Comparison of ENCODE assay signal across 40 cellular contexts in the genomic region with DNA sequence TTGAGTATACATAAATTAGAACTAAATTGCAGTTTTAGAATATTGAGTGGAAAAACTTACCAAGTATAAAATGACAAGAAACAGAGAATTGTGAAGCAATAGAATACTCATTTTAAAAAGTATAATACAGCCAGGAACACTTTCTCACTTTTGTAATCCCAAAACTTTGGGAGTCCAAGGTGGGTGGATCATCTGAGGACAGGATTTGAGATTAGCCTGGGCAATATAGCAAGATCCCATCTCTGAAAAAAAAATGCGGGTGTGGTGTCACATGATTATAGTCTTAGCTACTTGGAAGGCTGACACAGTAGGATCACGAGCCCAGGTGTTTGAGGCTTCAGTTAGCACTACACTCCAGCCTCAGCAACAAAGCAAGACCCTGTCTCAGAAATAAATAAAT.
"Had no signal": no experiment of that assay in that cellular context is flagged by ENCODE, and none has a peak within 500 bp of the region (broad histone marks: within the 10 kb centered on the region; RNA-seq: fewer than 3 reads in every experiment).

No MANE protein-coding gene starts in this region.

- H3K9me3 ChIP-seq: adrenal gland, ascending aorta, body of pancreas, breast epithelium had no signal

- H3K4me3 ChIP-seq: adrenal gland, ascending aorta, body of pancreas, breast epithelium, cardiac muscle cell had no signal

- H3K27ac ChIP-seq: adrenal gland, ascending aorta, body of pancreas, brain microvascular endothelial cell, breast epithelium, cardiac muscle cell had no signal

- H3K4me3 Mint-ChIP-seq: activated naive CD4-positive, alpha-beta T cell treated with anti-CD3 and anti-CD28 coated beads for 36 hours; activated naive CD4-positive, alpha-beta T cell treated with anti-CD3 and anti-CD28 coated beads, Interleukin-2, amount 10 ng/mL, durations not matched to agents 7 days and 5 days; activated naive CD4-positive, alpha-beta T cell treated with anti-CD3 and anti-CD28 coated beads, Interleukin-2, amount 50 U/mL, for 24 hours; activated naive CD8-positive, alpha-beta T cell; activated naive CD8-positive, alpha-beta T cell treated with anti-CD3 and anti-CD28 coated beads for 36 hours; activated naive CD8-positive, alpha-beta T cell treated with anti-CD3 and anti-CD28 coated beads, Interleukin-2, amount 10 ng/mL, durations not matched to agents 7 days and 5 days; activated naive CD8-positive, alpha-beta T cell treated with anti-CD3 and anti-CD28 coated beads, Interleukin-2, amount 50 U/mL, for 24 hours; activated T-cell treated with anti-CD3 and anti-CD28 coated beads, Interleukin-2, amount 50 U/mL, for 24 hours; activated T-cell treated with anti-CD3 and anti-CD28 coated beads, Interleukin-2, amount 50 U/mL, for 4 hours; activated T-cell treated with anti-CD3 and anti-CD28 coated beads, Interleukin-2, amount 50 U/mL, for 72 hours; activated T-helper 1 cell treated with anti-CD3 and anti-CD28 coated beads, Interleukin-12 subunit alpha, Interleukin-12 subunit beta, Interleukin-2, Interleukin-4 antibody, amounts not matched to agents 30 ng/mL and 10 ng/mL and 1 ng/mL, durations not matched to agents 14 hours and 24 hours and 36 hours; activated T-helper 17 cell treated with anti-CD3 and anti-CD28 coated beads, Interleukin-2, amount 50 U/mL, for 72 hours; brain; central memory CD8-positive, alpha-beta T cell had no signal

- H3K36me3 Mint-ChIP-seq: activated naive CD4-positive, alpha-beta T cell treated with anti-CD3 and anti-CD28 coated beads, Interleukin-2, amount 10 ng/mL, durations not matched to agents 7 days and 5 days; activated naive CD4-positive, alpha-beta T cell treated with anti-CD3 and anti-CD28 coated beads, Interleukin-2, amount 50 U/mL, for 24 hours; activated naive CD4-positive, alpha-beta T cell treated with anti-CD3 and anti-CD28 coated beads, Interleukin-2, amount 50 U/mL, for 72 hours; activated naive CD8-positive, alpha-beta T cell; activated naive CD8-positive, alpha-beta T cell treated with anti-CD3 and anti-CD28 coated beads for 36 hours; activated naive CD8-positive, alpha-beta T cell treated with anti-CD3 and anti-CD28 coated beads, Interleukin-2, amount 10 ng/mL, durations not matched to agents 7 days and 5 days; brain had no signal

- ATAC-seq: activated naive CD4-positive, alpha-beta T cell treated with anti-CD3 and anti-CD28 coated beads, Interleukin-2, amount 50 U/mL, for 72 hours; activated naive CD8-positive, alpha-beta T cell treated with anti-CD3 and anti-CD28 coated beads, Interleukin-2, amount 50 U/mL, for 24 hours; activated T-cell treated with anti-CD3 and anti-CD28 coated beads, Interleukin-2, amount 50 U/mL, for 4 hours; activated T-cell treated with anti-CD3 and anti-CD28 coated beads, Interleukin-2, amount 50 U/mL, for 72 hours; activated T-helper 17 cell treated with anti-CD3 and anti-CD28 coated beads, Interleukin-2, amount 50 U/mL, for 72 hours; body of pancreas had no signal

- FAIRE-seq: astrocyte, bronchial epithelial cell had no signal

- H3K9me3 Mint-ChIP-seq: activated naive CD4-positive, alpha-beta T cell treated with anti-CD3 and anti-CD28 coated beads, Interleukin-2, amount 10 ng/mL, durations not matched to agents 7 days and 5 days; activated naive CD8-positive, alpha-beta T cell treated with anti-CD3 and anti-CD28 coated beads for 36 hours; activated naive CD8-positive, alpha-beta T cell treated with anti-CD3 and anti-CD28 coated beads, Interleukin-2, amount 10 ng/mL, durations not matched to agents 7 days and 5 days; activated naive CD8-positive, alpha-beta T cell treated with anti-CD3 and anti-CD28 coated beads, Interleukin-2, amount 50 U/mL, for 24 hours; activated T-helper 1 cell treated with anti-CD3 and anti-CD28 coated beads, Interleukin-12 subunit alpha, Interleukin-12 subunit beta, Interleukin-2, Interleukin-4 antibody, amounts not matched to agents 30 ng/mL and 10 ng/mL and 1 ng/mL, durations not matched to agents 14 hours and 24 hours and 36 hours; activated T-helper 2 cell treated with anti-CD3 and anti-CD28 coated beads, Interferon-gamma antibody, Interleukin-2, Interleukin-4, amounts not matched to agents 10 μg/mL and 5 μg/mL and 100 μg/mL, durations not matched to agents 14 hours and 24 hours and 36 hours; brain had no signal

- H3K4me1 ChIP-seq: adrenal gland, ascending aorta, body of pancreas, breast epithelium had no signal

- H3K27ac Mint-ChIP-seq: activated naive CD4-positive, alpha-beta T cell treated with anti-CD3 and anti-CD28 coated beads for 36 hours; activated naive CD4-positive, alpha-beta T cell treated with anti-CD3 and anti-CD28 coated beads, Interleukin-2, amount 10 ng/mL, durations not matched to agents 7 days and 5 days; activated naive CD4-positive, alpha-beta T cell treated with anti-CD3 and anti-CD28 coated beads, Interleukin-2, amount 50 U/mL, for 24 hours; activated naive CD4-positive, alpha-beta T cell treated with anti-CD3 and anti-CD28 coated beads, Interleukin-2, amount 50 U/mL, for 72 hours; activated naive CD8-positive, alpha-beta T cell; activated naive CD8-positive, alpha-beta T cell treated with anti-CD3 and anti-CD28 coated beads for 36 hours; activated naive CD8-positive, alpha-beta T cell treated with anti-CD3 and anti-CD28 coated beads, Interleukin-2, amount 10 ng/mL, durations not matched to agents 7 days and 5 days; activated naive CD8-positive, alpha-beta T cell treated with anti-CD3 and anti-CD28 coated beads, Interleukin-2, amount 50 U/mL, for 24 hours; activated T-cell treated with anti-CD3 and anti-CD28 coated beads, Interleukin-2, amount 50 U/mL, for 24 hours; activated T-cell treated with anti-CD3 and anti-CD28 coated beads, Interleukin-2, amount 50 U/mL, for 72 hours; activated T-helper 1 cell treated with anti-CD3 and anti-CD28 coated beads, Interleukin-12 subunit alpha, Interleukin-12 subunit beta, Interleukin-2, Interleukin-4 antibody, amounts not matched to agents 30 ng/mL and 10 ng/mL and 1 ng/mL, durations not matched to agents 14 hours and 24 hours and 36 hours; activated T-helper 17 cell treated with anti-CD3 and anti-CD28 coated beads, Interleukin-2, amount 50 U/mL, for 72 hours; activated T-helper 2 cell treated with anti-CD3 and anti-CD28 coated beads, Interferon-gamma antibody, Interleukin-2, Interleukin-4, amounts not matched to agents 10 μg/mL and 5 μg/mL and 100 μg/mL, durations not matched to agents 14 hours and 24 hours and 36 hours; brain had no signal

- DNase-seq: activated effector memory CD4-positive, alpha-beta T cell treated with anti-CD3 and anti-CD28 coated beads, Interleukin-2, amount 50 U/mL, for 16 hours; activated effector memory CD4-positive, alpha-beta T cell treated with Interleukin-2 at 50 U/mL for 16 hours; activated gamma-delta T cell; activated gamma-delta T cell treated with Interleukin-2 at 50 U/mL for 16 hours; activated naive CD4-positive, alpha-beta T cell; activated naive CD4-positive, alpha-beta T cell treated with anti-CD3 and anti-CD28 coated beads for 36 hours; activated naive CD4-positive, alpha-beta T cell treated with anti-CD3 and anti-CD28 coated beads, Interleukin-2, amount 10 ng/mL, durations not matched to agents 7 days and 5 days; activated naive CD4-positive, alpha-beta T cell treated with anti-CD3 and anti-CD28 coated beads, Interleukin-2, amount 50 U/mL, for 16 hours; activated naive CD4-positive, alpha-beta T cell treated with Interleukin-2 at 50 U/mL for 16 hours; activated naive CD8-positive, alpha-beta T cell treated with anti-CD3 and anti-CD28 coated beads for 36 hours; activated naive CD8-positive, alpha-beta T cell treated with anti-CD3 and anti-CD28 coated beads, Interleukin-2, amount 10 ng/mL, durations not matched to agents 7 days and 5 days; activated naive CD8-positive, alpha-beta T cell treated with anti-CD3 and anti-CD28 coated beads, Interleukin-2, amount 50 U/mL, for 24 hours; activated T-cell treated with anti-CD3 and anti-CD28 coated beads, Interleukin-2, amount 50 U/mL, for 1 hour; activated T-cell treated with anti-CD3 and anti-CD28 coated beads, Interleukin-2, amount 50 U/mL, for 24 hours; activated T-cell treated with anti-CD3 and anti-CD28 coated beads, Interleukin-2, amount 50 U/mL, for 4 hours; activated T-cell treated with anti-CD3 and anti-CD28 coated beads, Interleukin-2, amount 50 U/mL, for 48 hours; activated T-cell treated with anti-CD3 and anti-CD28 coated beads, Interleukin-2, amount 50 U/mL, for 72 hours; adrenal gland; amniotic stem cell; amygdala; anterior cingulate cortex; aorta; body of pancreas; brain microvascular endothelial cell; caudate nucleus; central memory CD4-positive, alpha-beta T cell; cerebellar nuclear complex had no signal

- H3K27me3 Mint-ChIP-seq: activated naive CD4-positive, alpha-beta T cell treated with anti-CD3 and anti-CD28 coated beads, Interleukin-2, amount 10 ng/mL, durations not matched to agents 7 days and 5 days; activated naive CD4-positive, alpha-beta T cell treated with anti-CD3 and anti-CD28 coated beads, Interleukin-2, amount 50 U/mL, for 24 hours; activated naive CD8-positive, alpha-beta T cell; activated naive CD8-positive, alpha-beta T cell treated with anti-CD3 and anti-CD28 coated beads for 36 hours; activated naive CD8-positive, alpha-beta T cell treated with anti-CD3 and anti-CD28 coated beads, Interleukin-2, amount 10 ng/mL, durations not matched to agents 7 days and 5 days; activated naive CD8-positive, alpha-beta T cell treated with anti-CD3 and anti-CD28 coated beads, Interleukin-2, amount 50 U/mL, for 24 hours; activated T-cell treated with anti-CD3 and anti-CD28 coated beads, Interleukin-2, amount 50 U/mL, for 24 hours; activated T-helper 17 cell treated with anti-CD3 and anti-CD28 coated beads, Interleukin-2, amount 50 U/mL, for 72 hours; brain; central memory CD8-positive, alpha-beta T cell had no signal

- H3K4me1 Mint-ChIP-seq: activated naive CD4-positive, alpha-beta T cell treated with anti-CD3 and anti-CD28 coated beads, Interleukin-2, amount 10 ng/mL, durations not matched to agents 7 days and 5 days; activated naive CD4-positive, alpha-beta T cell treated with anti-CD3 and anti-CD28 coated beads, Interleukin-2, amount 50 U/mL, for 24 hours; activated naive CD8-positive, alpha-beta T cell treated with anti-CD3 and anti-CD28 coated beads for 36 hours; activated naive CD8-positive, alpha-beta T cell treated with anti-CD3 and anti-CD28 coated beads, Interleukin-2, amount 10 ng/mL, durations not matched to agents 7 days and 5 days; activated naive CD8-positive, alpha-beta T cell treated with anti-CD3 and anti-CD28 coated beads, Interleukin-2, amount 50 U/mL, for 24 hours; activated T-helper 17 cell treated with anti-CD3 and anti-CD28 coated beads, Interleukin-2, amount 50 U/mL, for 72 hours; central memory CD8-positive, alpha-beta T cell had no signal

- H3K27me3 ChIP-seq: adrenal gland, ascending aorta, brain microvascular endothelial cell, breast epithelium, cardiac muscle cell had no signal

- H3K36me3 ChIP-seq: adrenal gland, ascending aorta, brain microvascular endothelial cell, breast epithelium, cardiac muscle cell had no signal
